11 cellular contexts compared by ENCODE assay signal in the genomic region with DNA sequence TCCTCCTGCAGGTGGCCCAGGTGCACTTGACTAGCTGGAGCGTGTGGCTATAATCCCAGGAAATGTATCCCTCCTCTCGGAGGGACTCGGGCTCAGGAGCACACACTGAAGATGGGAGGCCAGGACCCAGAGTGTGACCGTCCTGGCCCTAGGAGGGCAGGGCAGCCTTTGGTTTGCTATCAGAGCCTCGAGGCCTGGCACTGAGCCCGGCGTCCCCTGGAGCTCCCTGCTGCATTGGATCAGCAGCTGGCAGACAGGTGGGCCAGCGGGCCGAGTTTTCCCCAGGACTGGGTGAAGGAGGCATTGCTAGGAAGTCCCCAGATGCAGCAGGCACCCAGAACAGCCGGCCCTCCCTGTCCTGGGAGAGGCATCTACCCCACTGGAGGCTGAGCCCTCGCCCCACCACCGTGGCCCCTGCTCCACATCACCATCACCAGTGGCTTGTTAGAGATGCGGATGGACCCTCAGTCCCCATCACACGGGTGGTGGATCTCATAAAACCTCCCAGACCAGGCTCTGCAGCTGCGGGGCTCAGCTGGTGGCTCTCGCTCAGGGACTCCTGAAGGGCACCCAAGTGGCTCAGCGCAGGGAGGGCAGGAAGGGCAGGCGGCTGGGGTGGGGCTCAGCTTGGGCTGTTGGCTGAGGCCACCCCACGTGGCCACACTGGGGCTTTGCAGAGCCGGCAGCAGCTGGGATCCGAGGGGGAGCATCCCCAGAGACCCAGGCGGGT. TPM values are rescaled to one million over a fixed set of nuclear protein-coding genes. Genes with fewer than 3 reads are reported as not detected.
DNase-seq lines count a peak whose midpoint lies in the region; ATAC-seq and TF ChIP-seq lines count a peak whose summit lies in the region.
"Had no signal": no experiment of that assay in that cellular context is flagged by ENCODE, and none has a peak within 500 bp of the region (broad histone marks: within the 10 kb centered on the region; RNA-seq: fewer than 3 reads in every experiment).

No MANE protein-coding gene starts in this region.

- H3K36me3 ChIP-seq in liver (ENCODE audit: control insufficient read depth in 4 of 4, insufficient read depth in 3 of 4, low read depth in 1 of 4, low read length in 3 of 4), result no peaks in the 10 kb centered on the region
- H3K36me3 ChIP-seq in stomach smooth muscle (ENCODE audit: control insufficient read depth in 2 of 2, insufficient read depth in 2 of 2, low read length in 2 of 2), result no peaks in the 10 kb centered on the region

- H3K4me3 ChIP-seq in liver (ENCODE audit: low read depth in 1 of 3, low read length in 3 of 3), result no peak overlapping the region
- no peak overlapping the region for H3K4me3 ChIP-seq in stomach smooth muscle (ENCODE audit: low read length in 2 of 2)

- 83% methylated on average over 22 of the region's 22 CpGs for WGBS in liver

- H3K9me3 ChIP-seq in liver (ENCODE audit: control insufficient read depth in 4 of 4, low read length in 3 of 4) (no peaks in the 10 kb centered on the region), stomach smooth muscle (ENCODE audit: control insufficient read depth in 2 of 2, low read length in 2 of 2) (no peaks in the 10 kb centered on the region)

- no peak for TF ChIP-seq RAD21 in liver (IDR thresholded peaks at IDR 0.05)

- H3K4me3 Mint-ChIP-seq in HFFc6, result peak overlapping the region; percentile 41; the same call in 1 of the 2 replicates
- H3K4me3 Mint-ChIP-seq: brain, nephron had no signal

- no peak overlapping the region for H3K9ac ChIP-seq in liver (ENCODE audit: low read depth in 1 of 2, low read length in 2 of 2)
- peak overlapping the region in 1 of 2 donors; percentile 59 for H3K9ac ChIP-seq in stomach smooth muscle (ENCODE audit: low read length in 2 of 2)

- H3K36me3 Mint-ChIP-seq in HFFc6 (ENCODE audit: low read depth), result peaks cover 3% of the 10 kb centered on the region; the same call in 1 of the 2 replicates
- H3K36me3 Mint-ChIP-seq: brain had no signal

- DNase-seq in HFFc6 (no peak), T-helper 1 cell (no peak), SIG-M5 treated with dmso at 0.1 percent for 504 hours (lab: John Stamatoyannopoulos, UW; ENCODE audit: unreplicated experiment) (no peak)
- no peak for DNase-seq in activated naive CD4-positive, alpha-beta T cell (lab: John Stamatoyannopoulos, UW)
- DNase-seq: activated CD4-positive, alpha-beta T cell treated with anti-CD3 and anti-CD28 coated beads, Interleukin-2, amount 50 U/mL, for 48 hours had no signal

- TF ChIP-seq CTCF in HFFc6 (IDR thresholded peaks at IDR 0.05) (no peak), liver (IDR thresholded peaks at IDR 0.05; ENCODE audit: low read depth, low read length, missing input control) (no peak)

- peaks cover 5% of the 10 kb centered on the region for H3K27me3 Mint-ChIP-seq in HFFc6 (ENCODE audit: insufficient read depth)
- H3K27me3 Mint-ChIP-seq: brain had no signal

- H3K27me3 ChIP-seq in liver (ENCODE audit: control insufficient read depth in 4 of 4, insufficient read depth in 4 of 4, low read length in 3 of 4) (no peaks in the 10 kb centered on the region), stomach smooth muscle (ENCODE audit: control insufficient read depth in 1 of 2, insufficient read depth in 2 of 2, low read length in 2 of 2) (no peaks in the 10 kb centered on the region)

- ATAC-seq in SK-N-SH treated with all-trans-retinoic acid at 6 μM for 48 hours, result peak; percentile 2; the same call in 1 of the 3 replicates
- ATAC-seq in HG03378 (IDR thresholded peaks at IDR 0.05; ENCODE audit: unreplicated experiment), result no peak

- no peaks in the 10 kb centered on the region for H3K9me3 Mint-ChIP-seq in HFFc6
- H3K9me3 Mint-ChIP-seq: nephron had no signal

- H3K4me1 ChIP-seq in liver (ENCODE audit: control insufficient read depth in 4 of 4, insufficient read depth in 4 of 4, low read length in 3 of 4) (peaks cover 0 to 10% (median 0%) of the 10 kb centered on the region in 4 donors), stomach smooth muscle (ENCODE audit: control insufficient read depth, insufficient read depth, low read length) (peaks cover 44% of the 10 kb centered on the region)

- peaks cover 38% of the 10 kb centered on the region for H3K4me1 Mint-ChIP-seq in HFFc6 (ENCODE audit: low read depth)

- H3K27ac Mint-ChIP-seq in HFFc6, result peak overlapping the region; percentile 91
- H3K27ac Mint-ChIP-seq: brain, nephron had no signal

- H3K27ac ChIP-seq in liver (ENCODE audit: low read depth in 1 of 2, low read length in 2 of 2), result peak overlapping the region; percentile 33 to 77
- H3K27ac ChIP-seq in stomach smooth muscle (ENCODE audit: low read length), result peak overlapping the region; percentile 55

TF ChIP-seq in SK-N-SH treated with all-trans-retinoic acid at 6 μM for 48 hours, 23 proteins besides CTCF, POLR2A, EP300 and RAD21 (continues in another document):
- TF ChIP-seq OSR1 (CRISPR knock-in tag; IDR thresholded peaks at IDR 0.05) (no peak), PATZ1 (CRISPR knock-in tag; IDR thresholded peaks at IDR 0.05; ENCODE audit: borderline replicate concordance) (no peak), ZFP30 (CRISPR knock-in tag; IDR thresholded peaks at IDR 0.05) (no peak)
- TF ChIP-seq, protein P1, sequence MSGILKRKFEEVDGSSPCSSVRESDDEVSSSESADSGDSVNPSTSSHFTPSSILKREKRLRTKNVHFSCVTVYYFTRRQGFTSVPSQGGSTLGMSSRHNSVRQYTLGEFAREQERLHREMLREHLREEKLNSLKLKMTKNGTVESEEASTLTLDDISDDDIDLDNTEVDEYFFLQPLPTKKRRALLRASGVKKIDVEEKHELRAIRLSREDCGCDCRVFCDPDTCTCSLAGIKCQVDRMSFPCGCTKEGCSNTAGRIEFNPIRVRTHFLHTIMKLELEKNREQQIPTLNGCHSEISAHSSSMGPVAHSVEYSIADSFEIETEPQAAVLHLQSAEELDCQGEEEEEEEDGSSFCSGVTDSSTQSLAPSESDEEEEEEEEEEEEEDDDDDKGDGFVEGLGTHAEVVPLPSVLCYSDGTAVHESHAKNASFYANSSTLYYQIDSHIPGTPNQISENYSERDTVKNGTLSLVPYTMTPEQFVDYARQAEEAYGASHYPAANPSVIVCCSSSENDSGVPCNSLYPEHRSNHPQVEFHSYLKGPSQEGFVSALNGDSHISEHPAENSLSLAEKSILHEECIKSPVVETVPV (CRISPR knock-in tag; IDR thresholded peaks at IDR 0.05), result no peak

TF ChIP-seq in liver, 16 proteins besides CTCF, POLR2A, EP300 and RAD21:
- TF ChIP-seq JUND (IDR thresholded peaks at IDR 0.05) (no peak), EGR1 (IDR thresholded peaks at IDR 0.05; ENCODE audit: low read depth in 2 of 2) (no peak), FOXA2 (IDR thresholded peaks at IDR 0.05) (no peak), FOXA1 (IDR thresholded peaks at IDR 0.05) (no peak), YY1 (IDR thresholded peaks at IDR 0.05) (no peak), TAF1 (conservative IDR thresholded peaks at IDR 0.05) (no peak), RXRA (IDR thresholded peaks at IDR 0.05) (no peak)

RNA-seq across cellular contexts. Expression of gene POFUT2, which starts 32.7 kb away (rescaled TPM):
- 100 to 1,000 TPM in 1 of 6 experiments, 10 to 100 TPM in 5; 78.2 to 112 (median 80.3) TPM for total RNA-seq in HFFc6 (2021; fragmentation: NEBNext Ultra II Directional; extraction: Animal tissue kit (Norgen Biotek cat#: 25700))
- 10 to 100 TPM in 1 of 2 donors, 1 to 10 TPM in 1; 7.4 to 15.6 TPM for total RNA-seq in liver
- 1 to 10 TPM; 3.3 to 8.4 TPM for polyA plus RNA-seq in liver

Comparison
In these comparisons a context has a peak if more than half of its experiments do, and no peak if none do; other contexts are left out.
1. RNA of gene POFUT2, which starts 32.7 kb away (total RNA-seq): 78.2 to 112 TPM in HFFc6; 7.4 to 15.6 TPM in liver; every median in the first group is over 4 times any median in the second.